Comparison of ENCODE assay signal across 15 cellular contexts in genomic region chr9:115986508-115986907, GRCh38.
DNase-seq lines count a peak whose midpoint lies in the region; ATAC-seq, FAIRE-seq and TF ChIP-seq lines count a peak whose summit lies in the region.
"Had no signal": no experiment of that assay in that cellular context is flagged by ENCODE, and none has a peak within 500 bp of the region (broad histone marks: within the 10 kb centered on the region; RNA-seq: fewer than 3 reads in every experiment).

No MANE protein-coding gene starts in this region.

- H3K27ac ChIP-seq in HepG2 (ENCODE audit: extremely low read length, insufficient read depth, low read length) (no peak overlapping the region), right lobe of liver (no peak overlapping the region), mesenchymal stem cell (ENCODE audit: low read length, poor library complexity, severe bottlenecking) (no peak overlapping the region), thyroid gland (no peak overlapping the region)
- H3K27ac ChIP-seq: BLaER1 treated with 17β-estradiol and CSF1 and Interleukin-3, amounts not matched to agents 10 nM and 100 nM had no signal

- no peak for ATAC-seq in HepG2
- no peak for ATAC-seq in right lobe of liver
- ATAC-seq: HCT116 had no signal

- H3K4ac ChIP-seq in mesenchymal stem cell (ENCODE audit: low read depth in 1 of 2, low read length in 2 of 2) = no peak overlapping the region

- no peak for TF ChIP-seq CTCF in HepG2 (CRISPR knock-in tag; IDR thresholded peaks at IDR 0.05)
- TF ChIP-seq CTCF in right lobe of liver (IDR thresholded peaks at IDR 0.05) = no peak
- TF ChIP-seq CTCF in choroid plexus epithelial cell (conservative IDR thresholded peaks at IDR 0.05; ENCODE audit: low read depth, low read length) = no peak
- no peak for TF ChIP-seq CTCF in thyroid gland (IDR thresholded peaks at IDR 0.05)

- H3K18ac ChIP-seq in mesenchymal stem cell (ENCODE audit: low read depth in 1 of 2, low read length in 2 of 2) = no peak overlapping the region

- CTCF ChIA-PET in HepG2 (lab: Yijun Ruan, JAX; ENCODE audit: low intra/inter-chr PET ratio, low total read pairs) = no interaction called here

- no peak overlapping the region for H3K23ac ChIP-seq in mesenchymal stem cell (ENCODE audit: low read length in 2 of 2)

- no peak overlapping the region for H2BK120ac ChIP-seq in mesenchymal stem cell (ENCODE audit: low read depth, low read length)

- H3K79me1 ChIP-seq in mesenchymal stem cell (replicated peaks; ENCODE audit: low read length, poor library complexity, severe bottlenecking) = no peaks in the 10 kb centered on the region

- H2AFZ ChIP-seq in HepG2 (ENCODE audit: low read length) (no peak overlapping the region), mesenchymal stem cell (ENCODE audit: low read depth, low read length) (no peak overlapping the region)

- H2BK5ac ChIP-seq in mesenchymal stem cell (ENCODE audit: low read depth, low read length, poor library complexity, severe bottlenecking) = no peak overlapping the region

- H3K36me3 ChIP-seq in HepG2 (replicated peaks in 1 of 2; ENCODE audit: control insufficient read depth in 1 of 2, insufficient read depth in 2 of 2, low read length in 2 of 2) (no peaks in the 10 kb centered on the region), right lobe of liver (no peaks in the 10 kb centered on the region), mesenchymal stem cell (ENCODE audit: control insufficient read depth in 1 of 2, insufficient read depth in 2 of 2, low read depth in 1 of 2, low read length in 2 of 2) (no peaks in the 10 kb centered on the region), thyroid gland (no peaks in the 10 kb centered on the region)
- H3K36me3 ChIP-seq: BLaER1 treated with 17β-estradiol and CSF1 and Interleukin-3, amounts not matched to agents 10 nM and 100 nM had no signal

- H3K4me2 ChIP-seq in HepG2 (ENCODE audit: low read depth, low read length) (no peak overlapping the region), mesenchymal stem cell (ENCODE audit: low read length, poor library complexity, severe bottlenecking) (no peak overlapping the region)
- H3K4me2 ChIP-seq: BLaER1 treated with 17β-estradiol and CSF1 and Interleukin-3, amounts not matched to agents 10 nM and 100 nM had no signal

- H3K4me1 ChIP-seq in HepG2 (ENCODE audit: insufficient read depth, low read length) (no peaks in the 10 kb centered on the region; the same call in 1 of the 2 replicates), right lobe of liver (no peaks in the 10 kb centered on the region), mesenchymal stem cell (ENCODE audit: control insufficient read depth, insufficient read depth, low read depth, low read length) (no peaks in the 10 kb centered on the region), thyroid gland (no peaks in the 10 kb centered on the region)
- H3K4me1 ChIP-seq: BLaER1 treated with 17β-estradiol and CSF1 and Interleukin-3, amounts not matched to agents 10 nM and 100 nM had no signal

- 36% methylated on average over 3 of the region's 3 CpGs for WGBS in HepG2 (ENCODE audit: low lambda C conversion rate)
- 73% methylated on average over 3 of the region's 3 CpGs for WGBS in right lobe of liver (ENCODE audit: insufficient coverage, low coverage, low lambda C conversion rate, missing lambda C conversion rate)
- 93% methylated on average over 2 of the region's 3 CpGs for WGBS in mesenchymal stem cell
- WGBS in thyroid gland, 2 donors = 85 to 89% methylated on average over 3 of the region's 3 CpGs

- no peak overlapping the region for H4K8ac ChIP-seq in mesenchymal stem cell (ENCODE audit: low read length)

- no TSS peak for BruUV-seq in HepG2 (replicated peaks; lab: Mats Ljungman, UMichigan)

- no peak for TF ChIP-seq EP300 in HepG2 (IDR thresholded peaks at IDR 0.05; ENCODE audit: low read depth in 2 of 2, low read length in 2 of 2)
- TF ChIP-seq EP300 in HepG2 (CRISPR knock-in tag; IDR thresholded peaks at IDR 0.05; ENCODE audit: borderline replicate concordance) = no peak

- no peak overlapping the region for H3K14ac ChIP-seq in mesenchymal stem cell (ENCODE audit: low read length in 2 of 2)

- in situ Hi-C loops in HepG2 (cut with HindIII; ENCODE audit: extremely low pct_ligation_motif_present, low pct_unique_long_range_greater_than_20kb) = no loop called here

- H3K4me3 ChIP-seq in HepG2 (replicated peaks in 1 of 3; ENCODE audit: insufficient read depth in 1 of 3, low read depth in 2 of 3, low read length in 3 of 3) = no peak overlapping the region
- no peak overlapping the region for H3K4me3 ChIP-seq in right lobe of liver
- no peak overlapping the region for H3K4me3 ChIP-seq in choroid plexus epithelial cell (ENCODE audit: low read depth, low read length)
- no peak overlapping the region for H3K4me3 ChIP-seq in mesenchymal stem cell (ENCODE audit: insufficient read depth in 1 of 2, low read depth in 1 of 2, low read length in 2 of 2)
- no peak overlapping the region for H3K4me3 ChIP-seq in thyroid gland (replicated peaks in 1 of 3)
- H3K4me3 ChIP-seq: BLaER1 treated with 17β-estradiol and CSF1 and Interleukin-3, amounts not matched to agents 10 nM and 100 nM had no signal

- no peak overlapping the region for H4K91ac ChIP-seq in mesenchymal stem cell (ENCODE audit: low read length)

- no peak for TF ChIP-seq RAD21 in HepG2 (CRISPR knock-in tag; IDR thresholded peaks at IDR 0.05)

- POLR2A ChIA-PET in HepG2 (lab: Yijun Ruan, JAX) = no interaction called here

- no peaks in the 10 kb centered on the region for H3K79me2 ChIP-seq in HepG2 (ENCODE audit: insufficient read depth, low read length)

- no peaks in the 10 kb centered on the region for H4K20me1 ChIP-seq in HepG2 (ENCODE audit: insufficient read depth, low read length)
- H4K20me1 ChIP-seq: BLaER1 treated with 17β-estradiol and CSF1 and Interleukin-3, amounts not matched to agents 10 nM and 100 nM had no signal

- no peak for FAIRE-seq in HepG2 (lab: Jason Lieb, UNC)
- FAIRE-seq: H1, HTR-8/SVneo had no signal

- H3K27me3 ChIP-seq in HepG2 (ENCODE audit: control insufficient read depth in 1 of 2, insufficient read depth in 2 of 2, low read length in 2 of 2) (no peaks in the 10 kb centered on the region), right lobe of liver (no peaks in the 10 kb centered on the region), mesenchymal stem cell (ENCODE audit: control insufficient read depth in 1 of 2, insufficient read depth in 1 of 2, low read length in 2 of 2) (no peaks in the 10 kb centered on the region), thyroid gland (no peaks in the 10 kb centered on the region)
- H3K27me3 ChIP-seq: BLaER1 treated with 17β-estradiol and CSF1 and Interleukin-3, amounts not matched to agents 10 nM and 100 nM had no signal

- H3K9ac ChIP-seq in HepG2 (ENCODE audit: insufficient read depth, low read depth, low read length) = no peak overlapping the region
- no peak overlapping the region for H3K9ac ChIP-seq in mesenchymal stem cell (ENCODE audit: low read length)
- H3K9ac ChIP-seq: BLaER1 treated with 17β-estradiol and CSF1 and Interleukin-3, amounts not matched to agents 10 nM and 100 nM had no signal

- intact Hi-C loops in HepG2 (cut with micrococcal nuclease; ENCODE audit: unreplicated experiment) (no loop called here), right lobe of liver (cut with DNase I) (no loop called here), head of caudate nucleus (cut with DNase I) (no loop called here), thyroid gland (cut with DNase I) (no loop called here)

- H2BK12ac ChIP-seq in mesenchymal stem cell (ENCODE audit: low read length in 2 of 2) = peak overlapping the region in 1 of 2 experiments; percentile 64

- TF ChIP-seq POLR2A in HepG2 (IDR thresholded peaks at IDR 0.05; ENCODE audit: insufficient read depth in 1 of 2, low read depth in 2 of 2, low read length in 2 of 2) (no peak), right lobe of liver (IDR thresholded peaks at IDR 0.05) (no peak), thyroid gland (IDR thresholded peaks at IDR 0.05) (no peak)

- no peaks in the 10 kb centered on the region for H3K9me3 ChIP-seq in HepG2 (ENCODE audit: low read length)
- no peaks in the 10 kb centered on the region for H3K9me3 ChIP-seq in right lobe of liver
- H3K9me3 ChIP-seq in mesenchymal stem cell (ENCODE audit: control insufficient read depth, low read length) = no peaks in the 10 kb centered on the region
- no peaks in the 10 kb centered on the region for H3K9me3 ChIP-seq in thyroid gland
- H3K9me3 ChIP-seq: BLaER1 treated with 17β-estradiol and CSF1 and Interleukin-3, amounts not matched to agents 10 nM and 100 nM had no signal

- no peak overlapping the region for H2AK5ac ChIP-seq in mesenchymal stem cell (ENCODE audit: low read length, severe bottlenecking)

- DNase-seq in HepG2 (ENCODE audit: low spot score) (no peak), right lobe of liver (no peak), choroid plexus epithelial cell (ENCODE audit: low read depth) (peak; percentile 45), mesenchymal stem cell (peak; percentile 33), NCI-H1092 (lab: John Stamatoyannopoulos, UW) (no peak), head of caudate nucleus (no peak), thyroid gland (no peak)
- DNase-seq: 8988T; Calu3; CD4-positive, CD25-positive, alpha-beta regulatory T cell; DMS 273 treated with DMSO at 0.1 percent for 48 hours had no signal

- no peak overlapping the region for H2BK15ac ChIP-seq in mesenchymal stem cell (ENCODE audit: low read depth, poor library complexity, severe bottlenecking)

TF ChIP-seq in HepG2, 621 proteins besides CTCF, POLR2A, EP300 and RAD21:
- TF ChIP-seq SUZ12 (IDR thresholded peaks at IDR 0.05; ENCODE audit: low read depth, low read length) = no peak
- peak; percentile 26; the same call in 1 of the 2 replicates for TF ChIP-seq CEBPB (IDR thresholded peaks at IDR 0.05; ENCODE audit: borderline replicate concordance, low read depth, low read length)

Comparison
In these comparisons a context has a peak if more than half of its experiments do, and no peak if none do; other contexts are left out.
1. DNase-seq: peak in choroid plexus epithelial cell (single experiment) and mesenchymal stem cell (single experiment); none in HepG2 (single experiment), right lobe of liver (0 of 3), NCI-H1092 (single experiment), head of caudate nucleus (0 of 42) and thyroid gland (0 of 2).